Comparison of ENCODE assay signal across 9 cellular contexts in the genomic region with DNA sequence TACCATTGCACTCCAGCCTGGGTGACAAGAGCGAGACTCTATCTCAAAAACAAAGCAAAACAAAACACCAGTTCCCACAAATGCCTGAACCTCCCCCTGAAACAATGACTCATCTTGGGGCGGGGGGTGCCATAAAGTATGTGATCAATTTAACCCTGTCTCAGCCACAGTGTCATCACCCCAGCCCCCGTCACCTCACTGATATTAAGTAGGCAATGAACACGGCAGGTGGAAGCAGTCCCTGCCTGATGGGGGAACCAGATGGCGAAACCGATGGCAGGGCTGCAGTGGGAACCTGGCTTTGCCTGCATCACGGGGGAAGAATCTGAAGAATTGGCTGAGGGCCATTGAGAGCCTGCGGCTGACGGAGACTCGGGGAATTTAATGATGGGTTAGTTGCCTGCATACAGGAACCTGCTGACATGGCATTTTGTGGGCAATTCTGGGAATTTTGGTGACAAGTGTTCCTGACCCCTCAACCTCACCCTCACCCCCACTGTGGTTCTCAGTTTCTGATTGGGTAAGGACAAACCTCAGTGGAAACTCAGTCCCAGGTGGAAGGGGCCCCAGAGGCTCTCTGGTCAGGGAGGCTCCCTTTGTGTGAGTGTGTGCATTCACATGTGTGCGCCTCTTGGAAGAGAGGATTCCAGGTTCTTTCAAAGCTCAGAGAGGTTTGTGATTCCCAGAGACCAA. TPM values are rescaled to one million over a fixed set of nuclear protein-coding genes. Genes with fewer than 3 reads are reported as not detected.
DNase-seq lines count a peak whose midpoint lies in the region; ATAC-seq, FAIRE-seq and TF ChIP-seq lines count a peak whose summit lies in the region.
"Had no signal": no experiment of that assay in that cellular context is flagged by ENCODE, and none has a peak within 500 bp of the region (broad histone marks: within the 10 kb centered on the region; RNA-seq: fewer than 3 reads in every experiment).

No MANE protein-coding gene starts in this region.

- no peak overlapping the region for H2BK12ac ChIP-seq in H1 (ENCODE audit: low read depth, low read length)

- WGBS in H1 (ENCODE audit: extremely low coverage in 1 of 2, insufficient coverage in 1 of 2, insufficient read length in 1 of 2, insufficient replicate concordance in 2 of 2, low coverage in 1 of 2, low lambda C conversion rate in 2 of 2, missing lambda C conversion rate in 1 of 2), 2 experiments, result 75% methylated on average over 11 of the region's 11 CpGs; no CpG with 5 or more reads in 1 of the 2 experiments
- 16 to 22% methylated on average over 11 of the region's 11 CpGs for WGBS in sigmoid colon, 2 donors
- WGBS in esophagus muscularis mucosa, result 17% methylated on average over 11 of the region's 11 CpGs

- no peak overlapping the region for H3K23ac ChIP-seq in H1 (ENCODE audit: insufficient read length)

- H3K27ac ChIP-seq in PC-9, result peak overlapping the region; percentile 76
- H3K27ac ChIP-seq in H1 (ENCODE audit: low read depth, low read length), result no peak overlapping the region
- H3K27ac ChIP-seq in sigmoid colon, result peak overlapping the region in 1 of 4 donors; percentile 58
- no peak overlapping the region for H3K27ac ChIP-seq in esophagus muscularis mucosa (replicated peaks in 1 of 4)
- H3K27ac ChIP-seq: C4-2B had no signal

- CTCF ChIA-PET in PC-9 (lab: Charles Lee), result interaction anchor here (0.7 kb wide), 1 partner anchor 14 kb away, joined by 3 read pairs; no protein-coding TSS in a partner anchor
- CTCF ChIA-PET in H1 (lab: Charles Lee; ENCODE audit: partially characterized antibody), result interaction anchor here (2.0 kb wide), 1 partner anchor 14 kb away, joined by 6 read pairs; no protein-coding TSS in a partner anchor

- peak overlapping the region; percentile 2; the same call in 1 of the 2 replicates for H3K18ac ChIP-seq in H1 (ENCODE audit: extremely low read depth, low read length)

- peaks cover 64% of the 10 kb centered on the region for H3K27me3 Mint-ChIP-seq in stimulated activated memory B cell treated with anti-CD40 and anti-IgM and Interleukin-4, amounts not matched to agents 10 μg/mL and 1 μg/mL and 100 μg/mL, for 72 hours

- H3K9me2 ChIP-seq in PC-9 (ENCODE audit: insufficient read depth), result no peaks in the 10 kb centered on the region

- H3K27me3 ChIP-seq in PC-9 (ENCODE audit: insufficient read depth, low read depth) (no peaks in the 10 kb centered on the region), H1 (replicated peaks in 1 of 4; ENCODE audit: control insufficient read depth in 3 of 4, extremely low read depth in 1 of 4, insufficient read depth in 3 of 4, low read length in 3 of 4) (no peaks in the 10 kb centered on the region), sigmoid colon (no peaks in the 10 kb centered on the region), esophagus muscularis mucosa (peaks cover 0 to 24% (median 0%) of the 10 kb centered on the region in 4 donors)

- H2BK5ac ChIP-seq in H1 (ENCODE audit: low read depth, low read length), result no peak overlapping the region

- POLR2A ChIA-PET in PC-9 (lab: Charles Lee; ENCODE audit: unreplicated experiment), result no interaction called here
- POLR2A ChIA-PET in H1 (lab: Charles Lee; ENCODE audit: partially characterized antibody), result no interaction called here

- H3K4me1 ChIP-seq in PC-9 (replicated peaks; ENCODE audit: insufficient read depth) (peaks cover 22% of the 10 kb centered on the region), H1 (replicated peaks in 1 of 4; ENCODE audit: control insufficient read depth in 3 of 4, insufficient read depth in 4 of 4, low read length in 3 of 4) (peaks cover 0 to 7% (median 3%) of the 10 kb centered on the region in 4 experiments; a peak in 4 of 7 replicates), sigmoid colon (peaks cover 0 to 23% (median 16%) of the 10 kb centered on the region in 4 donors), esophagus muscularis mucosa (peaks cover 0 to 17% (median 12%) of the 10 kb centered on the region in 4 donors)

- H3K36me3 ChIP-seq in PC-9 (ENCODE audit: low read depth) (no peaks in the 10 kb centered on the region), H1 (ENCODE audit: control insufficient read depth in 2 of 4, insufficient read depth in 4 of 4, low read length in 3 of 4) (no peaks in the 10 kb centered on the region), sigmoid colon (no peaks in the 10 kb centered on the region), esophagus muscularis mucosa (no peaks in the 10 kb centered on the region)

- H3K79me2 ChIP-seq in PC-9 (ENCODE audit: low read depth) (no peaks in the 10 kb centered on the region), H1 (ENCODE audit: control insufficient read depth in 1 of 2, insufficient read depth in 2 of 2, low read length in 2 of 2) (no peaks in the 10 kb centered on the region)

- no peak for TF ChIP-seq POLR2A in H1 (IDR thresholded peaks at IDR 0.05; ENCODE audit: control extremely low read depth in 1 of 2, low read depth in 2 of 2, low read length in 2 of 2)
- TF ChIP-seq POLR2A in sigmoid colon (IDR thresholded peaks at IDR 0.05), result no peak
- TF ChIP-seq POLR2A in esophagus muscularis mucosa (IDR thresholded peaks at IDR 0.05; ENCODE audit: low read depth), result no peak

- intact Hi-C loops in PC-9 (cut with micrococcal nuclease; ENCODE audit: unreplicated experiment) (loop anchor here (1.0 kb wide), 1 partner anchor 9 kb away; no protein-coding TSS in a partner anchor), sigmoid colon (cut with DNase I) (no loop called here), esophagus muscularis mucosa (cut with DNase I) (no loop called here)

- H3K4me3 ChIP-seq in PC-9, result peak overlapping the region; percentile 1; the same call in 1 of the 2 replicates
- no peak overlapping the region for H3K4me3 ChIP-seq in H1 (ENCODE audit: extremely low read depth in 1 of 4, insufficient read depth in 2 of 4, low read depth in 3 of 4, low read length in 4 of 4)
- no peak overlapping the region for H3K4me3 ChIP-seq in sigmoid colon
- H3K4me3 ChIP-seq in esophagus muscularis mucosa, result no peak overlapping the region

- peak overlapping the region; percentile 34 for H4K91ac ChIP-seq in H1 (replicated peaks; ENCODE audit: insufficient read length, low read length)

- H3K4ac ChIP-seq in H1 (replicated peaks; ENCODE audit: insufficient read length, low read depth, low read length), result no peak overlapping the region

- H3K23me2 ChIP-seq in H1 (ENCODE audit: low read depth, low read length), result no peaks in the 10 kb centered on the region

- TF ChIP-seq CTCF in PC-9 (conservative IDR thresholded peaks at IDR 0.05), result no peak
- no peak for TF ChIP-seq CTCF in H1 (IDR thresholded peaks at IDR 0.05; ENCODE audit: control extremely low read depth in 1 of 3, insufficient read depth in 1 of 3, low read depth in 1 of 3, low read length in 3 of 3)
- no peak for TF ChIP-seq CTCF in sigmoid colon (IDR thresholded peaks at IDR 0.05)
- TF ChIP-seq CTCF in esophagus muscularis mucosa (IDR thresholded peaks at IDR 0.05), result no peak

- no peak overlapping the region for H2BK120ac ChIP-seq in H1 (replicated peaks; ENCODE audit: low read depth, low read length)

- H2BK20ac ChIP-seq in H1 (ENCODE audit: low read length), result no peak overlapping the region

- no TSS peak for BruUV-seq in PC-9 (replicated peaks; lab: Mats Ljungman, UMichigan)

- peak; percentile 28 for FAIRE-seq in H1 (lab: Jason Lieb, UNC)

- H2AK5ac ChIP-seq in H1 (ENCODE audit: low read depth, low read length), result no peak overlapping the region

- H3K9me3 Mint-ChIP-seq in stimulated activated memory B cell treated with anti-CD40 and anti-IgM and Interleukin-4, amounts not matched to agents 10 μg/mL and 1 μg/mL and 100 μg/mL, for 72 hours, result no peaks in the 10 kb centered on the region

- H3K4me1 Mint-ChIP-seq in stimulated activated memory B cell treated with anti-CD40 and anti-IgM and Interleukin-4, amounts not matched to agents 10 μg/mL and 1 μg/mL and 100 μg/mL, for 72 hours, result peaks cover 9% of the 10 kb centered on the region

- no peak overlapping the region for H3K9ac ChIP-seq in H1 (replicated peaks in 1 of 4; ENCODE audit: extremely low read depth in 1 of 4, low read depth in 3 of 4, low read length in 3 of 4)

- no peak for TF ChIP-seq RAD21 in H1 (IDR thresholded peaks at IDR 0.05 in 1 of 2, conservative IDR thresholded peaks at IDR 0.05 in 1 of 2; ENCODE audit: low read depth in 2 of 2, low read length in 2 of 2)

- peak overlapping the region; percentile 46; the same call in 1 of the 2 replicates for H4K8ac ChIP-seq in H1 (ENCODE audit: extremely low read depth, insufficient read depth, low read length)

- ATAC-seq in HG03469 (IDR thresholded peaks at IDR 0.05; ENCODE audit: unreplicated experiment), result no peak
- no peak for ATAC-seq in stimulated activated memory B cell treated with anti-CD40 and anti-IgM and Interleukin-4, amounts not matched to agents 10 μg/mL and 1 μg/mL and 100 μg/mL, for 72 hours

- H3K4me2 ChIP-seq in PC-9 (peak overlapping the region; percentile 46), H1 (ENCODE audit: insufficient read depth in 1 of 2, low read depth in 2 of 2, low read length in 2 of 2) (no peak overlapping the region)

- H3K9me3 ChIP-seq in PC-9 (ENCODE audit: insufficient read depth, low read depth), result no peaks in the 10 kb centered on the region
- H3K9me3 ChIP-seq in H1 (ENCODE audit: insufficient read depth in 2 of 2, low read depth in 1 of 2, low read length in 1 of 2), result no peaks in the 10 kb centered on the region
- H3K9me3 ChIP-seq in sigmoid colon, result no peaks in the 10 kb centered on the region
- no peaks in the 10 kb centered on the region for H3K9me3 ChIP-seq in esophagus muscularis mucosa

- H3K27ac Mint-ChIP-seq in stimulated activated memory B cell treated with anti-CD40 and anti-IgM and Interleukin-4, amounts not matched to agents 10 μg/mL and 1 μg/mL and 100 μg/mL, for 72 hours, result no peak overlapping the region

- H2AFZ ChIP-seq in PC-9 (no peak overlapping the region), H1 (ENCODE audit: low read length) (no peak overlapping the region)

- no peaks in the 10 kb centered on the region for H4K20me1 ChIP-seq in PC-9 (ENCODE audit: insufficient read depth)
- H4K20me1 ChIP-seq in H1 (replicated peaks in 1 of 2; ENCODE audit: control insufficient read depth in 1 of 2, insufficient read depth in 2 of 2, low read length in 2 of 2), result no peaks in the 10 kb centered on the region

- DNase-seq in NOMO-1 treated with DMSO at 0.1 percent for 48 hours (lab: John Stamatoyannopoulos, UW; ENCODE audit: unreplicated experiment) (peak; percentile 9), NOMO-1 (lab: John Stamatoyannopoulos, UW; ENCODE audit: unreplicated experiment in 2 of 2) (no peak), PC-9 (peak; percentile 87 to 93), H1 (ENCODE audit: low read depth in 1 of 2, low spot score in 2 of 2) (peak in 1 of 2 experiments; percentile 57), sigmoid colon (peak; percentile 89), esophagus muscularis mucosa (ENCODE audit: extremely low spot score) (no peak)

- no peak overlapping the region for H3K14ac ChIP-seq in H1 (ENCODE audit: insufficient read length)

- peaks cover 11% of the 10 kb centered on the region for H3F3A ChIP-seq in PC-9 (ENCODE audit: insufficient read depth, low read depth)

- H3K56ac ChIP-seq in H1 (replicated peaks; ENCODE audit: insufficient read length, low read depth, low read length), result no peak overlapping the region

- no peaks in the 10 kb centered on the region; the same call in 1 of the 2 replicates for H3K79me1 ChIP-seq in H1 (ENCODE audit: low read depth, low read length)

- TF ChIP-seq EP300 in H1 (IDR thresholded peaks at IDR 0.05; ENCODE audit: borderline replicate concordance in 1 of 2, low read depth in 2 of 2, low read length in 2 of 2) (no peak), sigmoid colon (IDR thresholded peaks at IDR 0.05) (no peak), esophagus muscularis mucosa (IDR thresholded peaks at IDR 0.05) (no peak)

- no peak overlapping the region for H2BK15ac ChIP-seq in H1 (ENCODE audit: low read length)

- H3K36me3 Mint-ChIP-seq in stimulated activated memory B cell treated with anti-CD40 and anti-IgM and Interleukin-4, amounts not matched to agents 10 μg/mL and 1 μg/mL and 100 μg/mL, for 72 hours, result no peaks in the 10 kb centered on the region

- no peak overlapping the region for H3K4me3 Mint-ChIP-seq in stimulated activated memory B cell treated with anti-CD40 and anti-IgM and Interleukin-4, amounts not matched to agents 10 μg/mL and 1 μg/mL and 100 μg/mL, for 72 hours

- no peak overlapping the region for H4K5ac ChIP-seq in H1 (ENCODE audit: insufficient read length, low read depth, low read length)

RNA-seq across cellular contexts. Expression of gene SHISAL1, which starts 39.1 kb away (rescaled TPM):
- total RNA-seq in PC-9 (2021) (0.94 and 1.2 TPM in 2 replicates), sigmoid colon (10 to 100 TPM; 20.7 to 32.4 (median 24.1) TPM), esophagus muscularis mucosa (10 to 100 TPM in 3 of 4 donors, 1 to 10 TPM in 1; 6.6 to 20.4 (median 12.4) TPM)
- 5.4 and 5.8 TPM in 2 replicates for total RNA-seq in H1 (2021; fragmentation: NEBNext Ultra II Directional; extraction: Animal tissue kit (Norgen Biotek cat#: 25700))
- polyA plus RNA-seq in H1 (2011; rRNA removed) (2.4 and 3.7 TPM in 2 replicates), sigmoid colon (1 to 10 TPM in 1 of 3 donors, under 1 TPM in 2; 0.23 to 1.3 (median 0.60) TPM)
- polyA plus RNA-seq in H1 (2011; cell fraction: cytosol; rRNA removed), result 2.7 TPM
- 3.0 TPM for polyA plus RNA-seq in H1 (2011; cell fraction: nucleus; rRNA removed)
- 4.3 to 5.6 TPM (median 5.0 TPM) in 4 replicates for polyA plus RNA-seq in H1 (2012, experiment 1 of 2)
- 3.5 TPM for polyA plus RNA-seq in H1 (2012, experiment 2 of 2)
- polyA plus RNA-seq in H1 (2013, experiment 1 of 2), result 2.3 TPM
- 2.5 TPM for polyA plus RNA-seq in H1 (2013, experiment 2 of 2)
- 7.7 and 11.4 TPM in 2 replicates for polyA minus RNA-seq in H1 (2011; rRNA and poly(A)+ RNA removed)
- 2.6 TPM for polyA minus RNA-seq in H1 (2011; cell fraction: cytosol; rRNA and poly(A)+ RNA removed)
- 2.2 TPM for polyA minus RNA-seq in H1 (2011; cell fraction: nucleus; rRNA and poly(A)+ RNA removed)

Comparison
In these comparisons a context has a peak if more than half of its experiments do, and no peak if none do; other contexts are left out.
1. DNase-seq: peak in NOMO-1 treated with DMSO at 0.1 percent for 48 hours (single experiment), PC-9 (2 of 2) and sigmoid colon (single experiment); none in NOMO-1 (0 of 2) and esophagus muscularis mucosa (single experiment).